ENCODE assay signal across 11 cellular contexts in genomic region chr6:21598662-21599061, GRCh38. TPM values are rescaled to one million over a fixed set of nuclear protein-coding genes. Genes with fewer than 3 reads are reported as not detected.
DNase-seq lines count a peak whose midpoint lies in the region; ATAC-seq and TF ChIP-seq lines count a peak whose summit lies in the region.
"Had no signal": no experiment of that assay in that cellular context is flagged by ENCODE, and none has a peak within 500 bp of the region (broad histone marks: within the 10 kb centered on the region; RNA-seq: fewer than 3 reads in every experiment).

No MANE protein-coding gene starts in this region.

- H4K20me1 ChIP-seq in GM23338 (replicated peaks; ENCODE audit: insufficient read depth): peaks cover 10% of the 10 kb centered on the region; the same call in 1 of the 2 replicates

- H3K9me3 Mint-ChIP-seq in GM23338: peaks cover 15% of the 10 kb centered on the region
- peaks cover 0 to 4% (median 2%) of the 10 kb centered on the region in 7 donors for H3K9me3 Mint-ChIP-seq in CD14-positive monocyte
- H3K9me3 Mint-ChIP-seq: central memory CD8-positive, alpha-beta T cell had no signal

- H3K4me1 Mint-ChIP-seq in GM23338 (peaks cover 42% of the 10 kb centered on the region), CD14-positive monocyte (peaks cover 28% of the 10 kb centered on the region)

- H3K27me3 ChIP-seq in GM23338 (ENCODE audit: insufficient read depth): no peaks in the 10 kb centered on the region
- H3K27me3 ChIP-seq in psoas muscle (ENCODE audit: insufficient read depth in 3 of 3, low read length in 2 of 3): no peaks in the 10 kb centered on the region

- H3K27ac Mint-ChIP-seq in GM23338: peak overlapping the region; percentile 81
- no peak overlapping the region for H3K27ac Mint-ChIP-seq in CD14-positive monocyte

- H3K9me3 ChIP-seq in psoas muscle: no peaks in the 10 kb centered on the region

- no peak overlapping the region for H2AFZ ChIP-seq in GM23338

- H3K36me3 ChIP-seq in GM23338 (ENCODE audit: insufficient read depth): peaks cover 8% of the 10 kb centered on the region; the same call in 1 of the 2 replicates
- H3K36me3 ChIP-seq in psoas muscle (ENCODE audit: insufficient read depth in 1 of 2, low read depth in 1 of 2): no peaks in the 10 kb centered on the region

- no peaks in the 10 kb centered on the region for H3K9me2 ChIP-seq in GM23338 (ENCODE audit: insufficient read depth)

- peaks cover 20% of the 10 kb centered on the region for H3F3A ChIP-seq in GM23338 (replicated peaks; ENCODE audit: low read depth)

- TF ChIP-seq CTCF in GM23338 (conservative IDR thresholded peaks at IDR 0.05; ENCODE audit: low read depth in 2 of 2) (no peak), psoas muscle (IDR thresholded peaks at IDR 0.05) (no peak), CD14-positive monocyte (IDR thresholded peaks at IDR 0.05) (no peak)

- H3K27me3 Mint-ChIP-seq in GM23338 (ENCODE audit: insufficient read depth, low read depth, poor library complexity): peaks cover 34% of the 10 kb centered on the region
- peaks cover 1 to 2% (median 2%) of the 10 kb centered on the region in 3 donors for H3K27me3 Mint-ChIP-seq in CD14-positive monocyte (ENCODE audit: low read depth in 3 of 3)

- H3K4me3 Mint-ChIP-seq in GM23338 (peak overlapping the region; percentile 97), CD14-positive monocyte (peak overlapping the region in 1 of 2 donors; percentile 78)
- H3K4me3 Mint-ChIP-seq: central memory CD8-positive, alpha-beta T cell had no signal

- WGBS in psoas muscle, 3 donors: 35 to 39% (median 35%) methylated on average over 4 of the region's 4 CpGs

- ATAC-seq in GM23338 (no peak), psoas muscle (no peak)

- H3K36me3 Mint-ChIP-seq in GM23338 (ENCODE audit: low read depth): peaks cover 60% of the 10 kb centered on the region
- H3K36me3 Mint-ChIP-seq in CD14-positive monocyte: peaks cover 5 to 15% of the 10 kb centered on the region in 2 donors

- H3K4me2 ChIP-seq in GM23338: peak overlapping the region; percentile 80

- DNase-seq in GM23338 (ENCODE audit: low spot score): peak; percentile 56
- peak; percentile 24 for DNase-seq in RKO (ENCODE audit: low spot score)
- peak; percentile 52 for DNase-seq in foreskin melanocyte
- DNase-seq in psoas muscle: no peak
- no peak for DNase-seq in NCI-H2081 treated with DMSO at 0.1 percent for 48 hours (lab: John Stamatoyannopoulos, UW)
- DNase-seq in NCI-H69 (lab: John Stamatoyannopoulos, UW): no peak
- DNase-seq in CD14-positive monocyte (ENCODE audit: low spot score): no peak
- no peak for DNase-seq in T1000 (lab: John Stamatoyannopoulos, UW)
- DNase-seq: activated CD4-positive, CD25-positive, alpha-beta regulatory T cell treated with anti-CD3 and anti-CD28 coated beads, Interleukin-2, amount 50 U/mL, for 72 hours; NCI-H2171 had no signal

- H3K27ac ChIP-seq in GM23338 (ENCODE audit: low read depth) (peak overlapping the region; percentile 94), psoas muscle (no peak overlapping the region)

- H3K79me2 ChIP-seq in GM23338 (replicated peaks; ENCODE audit: insufficient read depth): peaks cover 65% of the 10 kb centered on the region

- peaks cover 19% of the 10 kb centered on the region for H3K4me1 ChIP-seq in GM23338 (ENCODE audit: insufficient read depth)
- H3K4me1 ChIP-seq in psoas muscle: peaks cover 7% of the 10 kb centered on the region

- intact Hi-C loops in psoas muscle (cut with DNase I) (loop anchor here in 1 of 2 donors (5.0 kb wide), 1 partner anchor 549 kb away; no protein-coding TSS in a partner anchor), CD14-positive monocyte (cut with micrococcal nuclease) (loop anchor here (10.0 kb wide), 3 partner anchors 256 to 1394 kb away; no protein-coding TSS in a partner anchor)

- peak overlapping the region; percentile 75 for H3K4me3 ChIP-seq in GM23338
- peak overlapping the region; percentile 88 for H3K4me3 ChIP-seq in psoas muscle

TF ChIP-seq in GM23338, 12 proteins besides CTCF, POLR2A, EP300 and RAD21:
- TF ChIP-seq ZNF462 (CRISPR knock-in tag; IDR thresholded peaks at IDR 0.05) (0 out of 2 replicates have a peak, but pooled peaks have one; percentile 13), ZNF114 (CRISPR knock-in tag; IDR thresholded peaks at IDR 0.05) (no peak), NANOG (IDR thresholded peaks at IDR 0.05; ENCODE audit: borderline replicate concordance) (no peak), JUNB (IDR thresholded peaks at IDR 0.05; ENCODE audit: unreplicated experiment) (no peak)
TF ChIP-seq in GM23338: peak in this region for 1.

RNA-seq across cellular contexts. Expression of gene SOX4, which starts 5.1 kb away (rescaled TPM):
- total RNA-seq in GM23338 (2014; rRNA removed; shearing (Covaris generic)): 156 and 164 TPM in 2 replicates
- polyA plus RNA-seq in GM23338 (2016; fragmentation: Nextera tagmentation; extraction: Ambion mirVana) (235 and 245 TPM in 2 replicates), psoas muscle (1 to 10 TPM in 1 of 3 donors, under 1 TPM in 2; 0.49 to 1.0 (median 1.00) TPM), CD14-positive monocyte (1 to 10 TPM; 2.2 to 2.5 TPM)
- 1 to 10 TPM; 1.9 to 6.9 (median 2.3) TPM for total RNA-seq in psoas muscle

Comparison
In these comparisons a context has a peak if more than half of its experiments do, and no peak if none do; other contexts are left out.
1. DNase-seq: peak in GM23338 (single experiment), RKO (single experiment) and foreskin melanocyte (single experiment); none in psoas muscle (0 of 2), NCI-H2081 treated with DMSO at 0.1 percent for 48 hours (single experiment), NCI-H69 (single experiment), CD14-positive monocyte (single experiment) and T1000 (single experiment).
2. RNA of gene SOX4, which starts 5.1 kb away (polyA plus RNA-seq): 235 to 245 TPM in GM23338; 2.2 to 2.5 TPM in CD14-positive monocyte and 0.49 to 1.0 TPM in psoas muscle; every median in the first group is over 10 times any median in the second.